ENCODE assay signal across 13 cellular contexts in genomic region chr7:50497068-50497642, GRCh38. TPM values are rescaled to one million over a fixed set of nuclear protein-coding genes. Genes with fewer than 3 reads are reported as not detected.
DNase-seq lines count a peak whose midpoint lies in the region; ATAC-seq, FAIRE-seq and TF ChIP-seq lines count a peak whose summit lies in the region.
"Had no signal": no experiment of that assay in that cellular context is flagged by ENCODE, and none has a peak within 500 bp of the region (broad histone marks: within the 10 kb centered on the region; RNA-seq: fewer than 3 reads in every experiment).

No MANE protein-coding gene starts in this region.

- H3K9ac ChIP-seq in astrocyte (ENCODE audit: low read length) = no peak overlapping the region

- H3K4me2 ChIP-seq in astrocyte (ENCODE audit: low read length) = no peak overlapping the region

- H3K9me3 ChIP-seq in heart left ventricle (no peaks in the 10 kb centered on the region), right atrium auricular region (no peaks in the 10 kb centered on the region), astrocyte (ENCODE audit: insufficient read depth, low read depth, low read length) (no peaks in the 10 kb centered on the region)
- H3K9me3 ChIP-seq: tibial artery had no signal

- H3K4me1 ChIP-seq in heart left ventricle (peaks cover 0 to 21% (median 7%) of the 10 kb centered on the region in 12 donors), right atrium auricular region (peaks cover 0 to 16% of the 10 kb centered on the region in 2 donors), astrocyte (ENCODE audit: insufficient read depth, low read length) (peaks cover 2% of the 10 kb centered on the region)

- H2AFZ ChIP-seq in astrocyte (ENCODE audit: low read depth, low read length) = no peak overlapping the region

- 50 to 57% (median 50%) methylated on average over 8 of the region's 8 CpGs for WGBS in heart left ventricle, 4 donors

- no peak overlapping the region for H3K27ac ChIP-seq in heart left ventricle
- H3K27ac ChIP-seq in right atrium auricular region = peak overlapping the region in 1 of 2 donors; percentile 10
- no peak overlapping the region for H3K27ac ChIP-seq in astrocyte (ENCODE audit: low read depth, low read length)
- H3K27ac ChIP-seq: tibial artery had no signal

- no peak overlapping the region for H3K4me3 ChIP-seq in heart left ventricle
- no peak overlapping the region for H3K4me3 ChIP-seq in right atrium auricular region
- no peak overlapping the region for H3K4me3 ChIP-seq in astrocyte (ENCODE audit: insufficient read depth, low read depth, low read length)
- H3K4me3 ChIP-seq: tibial artery had no signal

- peaks cover 4% of the 10 kb centered on the region for H3K27me3 Mint-ChIP-seq in astrocyte (ENCODE audit: low read depth, unreplicated experiment)

- intact Hi-C loops in heart left ventricle (cut with DNase I) = no loop called here

- peaks cover 10% of the 10 kb centered on the region for H3K4me1 Mint-ChIP-seq in astrocyte (ENCODE audit: low read depth, unreplicated experiment)
- H3K4me1 Mint-ChIP-seq: activated B cell treated with CpG ODN at 0.5 μM for 24 hours had no signal

- no peak for TF ChIP-seq CTCF in heart left ventricle (IDR thresholded peaks at IDR 0.05)
- no peak for TF ChIP-seq CTCF in right atrium auricular region (IDR thresholded peaks at IDR 0.05)
- TF ChIP-seq CTCF in astrocyte (IDR thresholded peaks at IDR 0.05; ENCODE audit: insufficient read depth, low read depth, low read length) = no peak

- peaks cover 0 to 3% (median 0%) of the 10 kb centered on the region in 9 donors for H3K27me3 ChIP-seq in heart left ventricle
- no peaks in the 10 kb centered on the region for H3K27me3 ChIP-seq in right atrium auricular region
- peaks cover 8% of the 10 kb centered on the region for H3K27me3 ChIP-seq in astrocyte (ENCODE audit: insufficient read depth, low read length)

- peaks cover 5% of the 10 kb centered on the region for H3K9me3 Mint-ChIP-seq in astrocyte (ENCODE audit: unreplicated experiment)
- H3K9me3 Mint-ChIP-seq: activated B cell treated with CpG ODN at 0.5 μM for 24 hours had no signal

- no peak for TF ChIP-seq POLR2A in heart left ventricle (IDR thresholded peaks at IDR 0.05)

- FAIRE-seq in astrocyte (lab: Jason Lieb, UNC) = no peak
- FAIRE-seq: frontal cortex had no signal

- DNase-seq in heart left ventricle = no peak
- DNase-seq in right atrium auricular region (ENCODE audit: low spot score) = no peak
- peak; percentile 64 for DNase-seq in astrocyte (ENCODE audit: low read depth)
- peak; percentile 17 for DNase-seq in iPS-NIHi7 (ENCODE audit: extremely low spot score)
- no peak for DNase-seq in SKM-1 (lab: John Stamatoyannopoulos, UW; ENCODE audit: unreplicated experiment)
- DNase-seq in T-helper 1 cell = no peak
- DNase-seq in NCI-H446 treated with DMSO at 0.1 percent for 48 hours (lab: John Stamatoyannopoulos, UW) = no peak
- no peak for DNase-seq in HuH-7.5 (ENCODE audit: low spot score)
- DNase-seq: activated B cell treated with CpG ODN at 0.5 μM for 24 hours; activated naive CD4-positive, alpha-beta T cell treated with anti-CD3 and anti-CD28 coated beads, Interleukin-2, amount 50 U/mL, for 16 hours had no signal

- H3K79me2 ChIP-seq in astrocyte (ENCODE audit: insufficient read depth, low read length) = no peaks in the 10 kb centered on the region

- H3K36me3 ChIP-seq in heart left ventricle (no peaks in the 10 kb centered on the region), right atrium auricular region (no peaks in the 10 kb centered on the region), astrocyte (ENCODE audit: insufficient read depth, low read length) (no peaks in the 10 kb centered on the region)
- H3K36me3 ChIP-seq: tibial artery had no signal

- no peaks in the 10 kb centered on the region for H4K20me1 ChIP-seq in astrocyte (ENCODE audit: insufficient read depth, low read length)

- peak overlapping the region; percentile 77 for H3K27ac Mint-ChIP-seq in astrocyte (ENCODE audit: unreplicated experiment)
- H3K27ac Mint-ChIP-seq: activated B cell treated with CpG ODN at 0.5 μM for 24 hours, nephron had no signal

- H3K36me3 Mint-ChIP-seq in astrocyte (ENCODE audit: low read depth, unreplicated experiment) = no peaks in the 10 kb centered on the region

- peak in 3 of 4 donors; percentile 59 to 82 (median 64) for ATAC-seq in heart left ventricle

- H3K4me3 Mint-ChIP-seq in astrocyte (ENCODE audit: unreplicated experiment) = no peak overlapping the region
- H3K4me3 Mint-ChIP-seq: activated B cell treated with CpG ODN at 0.5 μM for 24 hours, nephron had no signal

RNA-seq across cellular contexts. Expression of gene FIGNL1, which starts 47.0 kb away (rescaled TPM):
- total RNA-seq in heart left ventricle (1 to 10 TPM; 2.9 to 5.8 (median 5.1) TPM), right atrium auricular region (1 to 10 TPM; 4.7 TPM), astrocyte (8.8 and 10.0 TPM in 2 replicates)
- 1 to 10 TPM; 1.9 to 3.8 TPM for polyA plus RNA-seq in heart left ventricle

Comparison
In these comparisons a context has a peak if more than half of its experiments do, and no peak if none do; other contexts are left out.
1. DNase-seq: peak in astrocyte (single experiment) and iPS-NIHi7 (single experiment); none in heart left ventricle (0 of 5), right atrium auricular region (single experiment), SKM-1 (single experiment), T-helper 1 cell (0 of 5), NCI-H446 treated with DMSO at 0.1 percent for 48 hours (single experiment) and HuH-7.5 (single experiment).